In the genomic region with DNA sequence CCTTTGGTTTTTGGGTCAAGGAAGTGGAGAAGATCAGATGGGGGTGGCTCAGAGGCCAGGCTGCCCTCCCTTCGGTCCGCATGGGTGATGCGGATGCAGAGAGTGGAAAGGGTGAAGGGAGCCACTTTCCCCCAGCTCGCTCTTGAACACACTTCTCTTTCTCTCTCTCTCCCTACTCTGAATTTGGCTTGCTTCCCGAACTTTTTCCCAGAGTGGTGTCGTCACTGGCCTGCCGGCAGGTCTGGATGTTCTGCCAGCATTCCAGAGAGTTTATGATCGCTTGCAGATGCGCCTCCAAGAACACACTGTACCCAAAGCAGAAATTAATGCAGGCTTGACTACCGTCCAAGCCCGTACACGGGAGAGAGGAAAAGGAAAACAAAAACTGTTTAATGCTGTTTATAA, we compare ENCODE assay signal across 8 cellular contexts.
A peak's percentile ranks its signal among the peaks of the same experiment; 100 is the strongest.
DNase-seq lines count a peak whose midpoint lies in the region; ATAC-seq and TF ChIP-seq lines count a peak whose summit lies in the region.

No MANE protein-coding gene starts in this region.

- 4 to 10% methylated on average over 12 of the region's 12 CpGs for WGBS in tibial nerve, 2 donors

- peaks cover 95% of the 10 kb centered on the region for H3K4me1 ChIP-seq in lower lobe of right lung
- H3K4me1 ChIP-seq in tibial nerve = peaks cover 23 to 95% (median 93%) of the 10 kb centered on the region in 4 donors

- H3K27me3 ChIP-seq in lower lobe of right lung (ENCODE audit: low read depth) (no peaks in the 10 kb centered on the region), tibial nerve (no peaks in the 10 kb centered on the region)

- peak; percentile 100 for TF ChIP-seq EP300 in tibial nerve (IDR thresholded peaks at IDR 0.05)

- peaks cover 10% of the 10 kb centered on the region for H3K36me3 ChIP-seq in lower lobe of right lung
- peaks cover 0 to 7% (median 0%) of the 10 kb centered on the region in 3 donors for H3K36me3 ChIP-seq in tibial nerve

- H3K36me3 Mint-ChIP-seq in activated CD4-positive, alpha-beta T cell treated with anti-CD3 and anti-CD28 coated beads, Interleukin-2, amount 10 ng/mL, durations not matched to agents 24 days and 14 days (ENCODE audit: low read depth) = no peaks in the 10 kb centered on the region

- peak; percentile 56 to 81 for TF ChIP-seq POLR2A in tibial nerve (IDR thresholded peaks at IDR 0.05)

- peak; percentile 81 for DNase-seq in DMS53 (lab: John Stamatoyannopoulos, UW)
- DNase-seq in NCI-H446 (lab: John Stamatoyannopoulos, UW) = peak; percentile 97 to 99
- peak; percentile 98 for DNase-seq in coronary artery (ENCODE audit: low spot score)
- peak; percentile 76 for DNase-seq in lower lobe of right lung
- peak; percentile 89 to 97 for DNase-seq in tibial nerve (ENCODE audit: low spot score in 2 of 2)
- DNase-seq in stimulated activated CD4-positive, alpha-beta T cell treated with anti-CD3 and anti-CD28 coated beads, Interleukin-1b, Interleukin-23, amount 100 ng/mL, for 48 hours = no peak
- no peak for DNase-seq in activated CD4-positive, alpha-beta T cell treated with anti-CD3 and anti-CD28 coated beads, Interleukin-2, amount 10 ng/mL, durations not matched to agents 24 days and 14 days
- no peak for DNase-seq in NCI-H187 (lab: John Stamatoyannopoulos, UW)

- H3K4me3 ChIP-seq in coronary artery (peak overlapping the region; percentile 58), lower lobe of right lung (no peak overlapping the region), tibial nerve (no peak overlapping the region)

- H3K27ac Mint-ChIP-seq in activated CD4-positive, alpha-beta T cell treated with anti-CD3 and anti-CD28 coated beads, Interleukin-2, amount 10 ng/mL, durations not matched to agents 24 days and 14 days = no peak overlapping the region

- TF ChIP-seq CTCF in coronary artery (IDR thresholded peaks at IDR 0.05) (no peak), lower lobe of right lung (IDR thresholded peaks at IDR 0.05) (no peak), tibial nerve (IDR thresholded peaks at IDR 0.05) (peak in 1 of 5 experiments; percentile 27)

- H3K9me3 ChIP-seq in lower lobe of right lung (no peaks in the 10 kb centered on the region), tibial nerve (no peaks in the 10 kb centered on the region)

- intact Hi-C loops in lower lobe of right lung (cut with DNase I) = no loop called here
- intact Hi-C loops in activated CD4-positive, alpha-beta T cell treated with anti-CD3 and anti-CD28 coated beads, Interleukin-2, amount 10 ng/mL, durations not matched to agents 24 days and 14 days (cut with micrococcal nuclease) = loop anchor here (10.0 kb wide), 1 partner anchor 288 kb away; the partner anchor contains the start of gene USP28

- no peaks in the 10 kb centered on the region for H3K27me3 Mint-ChIP-seq in activated CD4-positive, alpha-beta T cell treated with anti-CD3 and anti-CD28 coated beads, Interleukin-2, amount 10 ng/mL, durations not matched to agents 24 days and 14 days

- H3K4me1 Mint-ChIP-seq in activated CD4-positive, alpha-beta T cell treated with anti-CD3 and anti-CD28 coated beads, Interleukin-2, amount 10 ng/mL, durations not matched to agents 24 days and 14 days = peaks cover 71% of the 10 kb centered on the region

- no peak overlapping the region for H3K4me3 Mint-ChIP-seq in activated CD4-positive, alpha-beta T cell treated with anti-CD3 and anti-CD28 coated beads, Interleukin-2, amount 10 ng/mL, durations not matched to agents 24 days and 14 days

- H3K9me3 Mint-ChIP-seq in activated CD4-positive, alpha-beta T cell treated with anti-CD3 and anti-CD28 coated beads, Interleukin-2, amount 10 ng/mL, durations not matched to agents 24 days and 14 days = no peaks in the 10 kb centered on the region

- H3K27ac ChIP-seq in coronary artery (peak overlapping the region; percentile 98 to 99), lower lobe of right lung (peak overlapping the region; percentile 97), tibial nerve (peak overlapping the region; percentile 95 to 99 (median 96))

- peak; percentile 84 to 85 for ATAC-seq in lower lobe of right lung

Comparison
In these comparisons a context has a peak if more than half of its experiments do, and no peak if none do; other contexts are left out.
1. DNase-seq: peak in DMS53 (single experiment), NCI-H446 (2 of 2), coronary artery (single experiment), lower lobe of right lung (single experiment) and tibial nerve (2 of 2); none in stimulated activated CD4-positive, alpha-beta T cell treated with anti-CD3 and anti-CD28 coated beads, Interleukin-1b, Interleukin-23, amount 100 ng/mL, for 48 hours (single experiment), activated CD4-positive, alpha-beta T cell treated with anti-CD3 and anti-CD28 coated beads, Interleukin-2, amount 10 ng/mL, durations not matched to agents 24 days and 14 days (single experiment) and NCI-H187 (0 of 2).
2. Peak in every context shown above with its lines, with median percentiles within 50 percentile points of each other: H3K27ac ChIP-seq.